ENCODE assay signal across 1 cellular context in the genomic region with DNA sequence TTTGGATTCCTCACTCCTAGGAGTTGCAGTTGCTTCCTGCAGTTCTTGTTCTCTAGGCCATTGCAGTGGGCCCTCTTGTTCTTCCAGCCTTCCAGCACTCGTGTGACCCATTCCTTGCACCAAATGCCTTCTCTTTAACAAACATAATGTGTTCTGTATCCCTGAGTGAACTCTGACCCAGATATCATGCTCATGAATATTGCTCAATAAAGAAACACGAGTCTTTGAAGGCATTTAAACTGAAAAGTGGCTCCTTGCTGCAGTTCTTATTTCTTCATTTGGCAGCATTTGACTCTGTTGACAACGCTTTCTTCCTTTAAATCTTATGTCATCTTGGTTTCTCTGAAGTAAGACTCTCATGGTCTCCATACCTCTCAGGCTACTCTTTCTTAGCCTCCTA.
TF ChIP-seq lines count a peak whose summit lies in the region.

No MANE protein-coding gene starts in this region.

TF ChIP-seq in GM23338, 12 proteins besides CTCF, POLR2A, EP300 and RAD21 (continued from another document):
- TF ChIP-seq, protein P1, sequence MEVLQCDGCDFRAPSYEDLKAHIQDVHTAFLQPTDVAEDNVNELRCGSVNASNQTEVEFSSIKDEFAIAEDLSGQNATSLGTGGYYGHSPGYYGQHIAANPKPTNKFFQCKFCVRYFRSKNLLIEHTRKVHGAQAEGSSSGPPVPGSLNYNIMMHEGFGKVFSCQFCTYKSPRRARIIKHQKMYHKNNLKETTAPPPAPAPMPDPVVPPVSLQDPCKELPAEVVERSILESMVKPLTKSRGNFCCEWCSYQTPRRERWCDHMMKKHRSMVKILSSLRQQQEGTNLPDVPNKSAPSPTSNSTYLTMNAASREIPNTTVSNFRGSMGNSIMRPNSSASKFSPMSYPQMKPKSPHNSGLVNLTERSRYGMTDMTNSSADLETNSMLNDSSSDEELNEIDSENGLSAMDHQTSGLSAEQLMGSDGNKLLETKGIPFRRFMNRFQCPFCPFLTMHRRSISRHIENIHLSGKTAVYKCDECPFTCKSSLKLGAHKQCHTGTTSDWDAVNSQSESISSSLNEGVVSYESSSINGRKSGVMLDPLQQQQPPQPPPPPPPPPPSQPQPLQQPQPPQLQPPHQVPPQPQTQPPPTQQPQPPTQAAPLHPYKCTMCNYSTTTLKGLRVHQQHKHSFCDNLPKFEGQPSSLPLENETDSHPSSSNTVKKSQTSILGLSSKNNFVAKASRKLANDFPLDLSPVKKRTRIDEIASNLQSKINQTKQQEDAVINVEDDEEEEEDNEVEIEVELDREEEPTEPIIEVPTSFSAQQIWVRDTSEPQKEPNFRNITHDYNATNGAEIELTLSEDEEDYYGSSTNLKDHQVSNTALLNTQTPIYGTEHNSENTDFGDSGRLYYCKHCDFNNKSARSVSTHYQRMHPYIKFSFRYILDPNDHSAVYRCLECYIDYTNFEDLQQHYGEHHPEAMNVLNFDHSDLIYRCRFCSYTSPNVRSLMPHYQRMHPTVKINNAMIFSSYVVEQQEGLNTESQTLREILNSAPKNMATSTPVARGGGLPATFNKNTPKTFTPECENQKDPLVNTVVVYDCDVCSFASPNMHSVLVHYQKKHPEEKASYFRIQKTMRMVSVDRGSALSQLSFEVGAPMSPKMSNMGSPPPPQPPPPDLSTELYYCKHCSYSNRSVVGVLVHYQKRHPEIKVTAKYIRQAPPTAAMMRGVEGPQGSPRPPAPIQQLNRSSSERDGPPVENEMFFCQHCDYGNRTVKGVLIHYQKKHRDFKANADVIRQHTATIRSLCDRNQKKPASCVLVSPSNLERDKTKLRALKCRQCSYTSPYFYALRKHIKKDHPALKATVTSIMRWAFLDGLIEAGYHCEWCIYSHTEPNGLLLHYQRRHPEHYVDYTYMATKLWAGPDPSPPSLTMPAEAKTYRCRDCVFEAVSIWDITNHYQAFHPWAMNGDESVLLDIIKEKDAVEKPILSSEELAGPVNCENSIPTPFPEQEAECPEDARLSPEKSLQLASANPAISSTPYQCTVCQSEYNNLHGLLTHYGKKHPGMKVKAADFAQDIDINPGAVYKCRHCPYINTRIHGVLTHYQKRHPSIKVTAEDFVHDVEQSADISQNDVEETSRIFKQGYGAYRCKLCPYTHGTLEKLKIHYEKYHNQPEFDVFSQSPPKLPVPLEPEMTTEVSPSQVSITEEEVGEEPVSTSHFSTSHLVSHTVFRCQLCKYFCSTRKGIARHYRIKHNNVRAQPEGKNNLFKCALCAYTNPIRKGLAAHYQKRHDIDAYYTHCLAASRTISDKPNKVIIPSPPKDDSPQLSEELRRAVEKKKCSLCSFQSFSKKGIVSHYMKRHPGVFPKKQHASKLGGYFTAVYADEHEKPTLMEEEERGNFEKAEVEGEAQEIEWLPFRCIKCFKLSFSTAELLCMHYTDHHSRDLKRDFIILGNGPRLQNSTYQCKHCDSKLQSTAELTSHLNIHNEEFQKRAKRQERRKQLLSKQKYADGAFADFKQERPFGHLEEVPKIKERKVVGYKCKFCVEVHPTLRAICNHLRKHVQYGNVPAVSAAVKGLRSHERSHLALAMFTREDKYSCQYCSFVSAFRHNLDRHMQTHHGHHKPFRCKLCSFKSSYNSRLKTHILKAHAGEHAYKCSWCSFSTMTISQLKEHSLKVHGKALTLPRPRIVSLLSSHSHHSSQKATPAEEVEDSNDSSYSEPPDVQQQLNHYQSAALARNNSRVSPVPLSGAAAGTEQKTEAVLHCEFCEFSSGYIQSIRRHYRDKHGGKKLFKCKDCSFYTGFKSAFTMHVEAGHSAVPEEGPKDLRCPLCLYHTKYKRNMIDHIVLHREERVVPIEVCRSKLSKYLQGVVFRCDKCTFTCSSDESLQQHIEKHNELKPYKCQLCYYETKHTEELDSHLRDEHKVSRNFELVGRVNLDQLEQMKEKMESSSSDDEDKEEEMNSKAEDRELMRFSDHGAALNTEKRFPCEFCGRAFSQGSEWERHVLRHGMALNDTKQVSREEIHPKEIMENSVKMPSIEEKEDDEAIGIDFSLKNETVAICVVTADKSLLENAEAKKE (CRISPR knock-in tag; IDR thresholded peaks at IDR 0.05), result no peak
- TF ChIP-seq NANOG (IDR thresholded peaks at IDR 0.05; ENCODE audit: borderline replicate concordance), result no peak
- TF ChIP-seq CREB1 (CRISPR knock-in tag; IDR thresholded peaks at IDR 0.05; ENCODE audit: low read depth), result no peak
- TF ChIP-seq, protein P2, sequence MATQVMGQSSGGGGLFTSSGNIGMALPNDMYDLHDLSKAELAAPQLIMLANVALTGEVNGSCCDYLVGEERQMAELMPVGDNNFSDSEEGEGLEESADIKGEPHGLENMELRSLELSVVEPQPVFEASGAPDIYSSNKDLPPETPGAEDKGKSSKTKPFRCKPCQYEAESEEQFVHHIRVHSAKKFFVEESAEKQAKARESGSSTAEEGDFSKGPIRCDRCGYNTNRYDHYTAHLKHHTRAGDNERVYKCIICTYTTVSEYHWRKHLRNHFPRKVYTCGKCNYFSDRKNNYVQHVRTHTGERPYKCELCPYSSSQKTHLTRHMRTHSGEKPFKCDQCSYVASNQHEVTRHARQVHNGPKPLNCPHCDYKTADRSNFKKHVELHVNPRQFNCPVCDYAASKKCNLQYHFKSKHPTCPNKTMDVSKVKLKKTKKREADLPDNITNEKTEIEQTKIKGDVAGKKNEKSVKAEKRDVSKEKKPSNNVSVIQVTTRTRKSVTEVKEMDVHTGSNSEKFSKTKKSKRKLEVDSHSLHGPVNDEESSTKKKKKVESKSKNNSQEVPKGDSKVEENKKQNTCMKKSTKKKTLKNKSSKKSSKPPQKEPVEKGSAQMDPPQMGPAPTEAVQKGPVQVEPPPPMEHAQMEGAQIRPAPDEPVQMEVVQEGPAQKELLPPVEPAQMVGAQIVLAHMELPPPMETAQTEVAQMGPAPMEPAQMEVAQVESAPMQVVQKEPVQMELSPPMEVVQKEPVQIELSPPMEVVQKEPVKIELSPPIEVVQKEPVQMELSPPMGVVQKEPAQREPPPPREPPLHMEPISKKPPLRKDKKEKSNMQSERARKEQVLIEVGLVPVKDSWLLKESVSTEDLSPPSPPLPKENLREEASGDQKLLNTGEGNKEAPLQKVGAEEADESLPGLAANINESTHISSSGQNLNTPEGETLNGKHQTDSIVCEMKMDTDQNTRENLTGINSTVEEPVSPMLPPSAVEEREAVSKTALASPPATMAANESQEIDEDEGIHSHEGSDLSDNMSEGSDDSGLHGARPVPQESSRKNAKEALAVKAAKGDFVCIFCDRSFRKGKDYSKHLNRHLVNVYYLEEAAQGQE (IDR thresholded peaks at IDR 0.05; ENCODE audit: unreplicated experiment), result no peak
- no peak for TF ChIP-seq EZH2phosphoT487 (IDR thresholded peaks at IDR 0.05; ENCODE audit: unreplicated experiment)
- no peak for TF ChIP-seq EZH2 (IDR thresholded peaks at IDR 0.05; ENCODE audit: low read depth, unreplicated experiment)
